Comparison of ENCODE assay signal across 1 cellular context in the genomic region with DNA sequence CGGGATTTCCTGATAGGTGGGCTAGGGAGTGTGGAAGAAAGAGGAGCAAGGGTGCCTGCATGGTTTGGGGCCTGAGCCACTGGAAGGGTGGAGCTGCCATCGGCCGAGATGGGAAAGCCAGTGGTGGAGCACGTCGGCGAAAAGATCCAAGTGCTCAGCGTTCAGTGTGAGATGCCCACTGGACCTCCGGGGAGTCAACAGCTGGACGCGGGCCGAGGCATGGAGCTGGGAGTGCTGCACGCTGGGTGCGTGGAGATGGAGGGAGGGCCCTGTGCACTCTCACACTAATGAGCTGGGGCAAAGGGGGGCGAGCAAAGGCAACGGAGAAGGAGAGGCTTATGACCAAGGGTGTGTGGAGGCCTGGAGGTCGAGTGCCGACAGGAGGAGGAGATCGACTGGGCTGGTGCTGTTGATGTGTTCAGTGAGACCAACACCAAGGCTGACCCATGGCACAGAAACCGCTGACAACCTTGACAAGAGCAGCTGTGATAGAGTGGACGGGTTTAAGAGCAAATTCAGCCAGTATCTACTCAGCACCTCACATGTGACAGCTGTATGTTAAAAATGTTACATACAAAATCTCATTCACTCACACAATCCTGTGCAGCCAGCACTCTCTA.
TF ChIP-seq lines count a peak whose summit lies in the region.

No MANE protein-coding gene starts in this region.

TF ChIP-seq in SK-N-SH, 30 proteins besides CTCF, POLR2A, EP300 and RAD21 (continued from another document):
- no peak for TF ChIP-seq SIN3A (IDR thresholded peaks at IDR 0.05; ENCODE audit: borderline replicate concordance, low read depth, low read length)
- TF ChIP-seq RCOR1 (IDR thresholded peaks at IDR 0.05; ENCODE audit: low read length), result no peak
- no peak for TF ChIP-seq JUND (IDR thresholded peaks at IDR 0.05)
- no peak for TF ChIP-seq GATA2 (CRISPR knock-in tag; IDR thresholded peaks at IDR 0.05)
